20 cellular contexts compared by ENCODE assay signal in genomic region chr5:44900273-44900954, GRCh38.
DNase-seq lines count a peak whose midpoint lies in the region; ATAC-seq, FAIRE-seq and TF ChIP-seq lines count a peak whose summit lies in the region.
"Had no signal": no experiment of that assay in that cellular context is flagged by ENCODE, and none has a peak within 500 bp of the region (broad histone marks: within the 10 kb centered on the region; RNA-seq: fewer than 3 reads in every experiment).

No MANE protein-coding gene starts in this region.

- H3K36me3 ChIP-seq in SK-N-SH (replicated peaks in 1 of 2; ENCODE audit: control insufficient read depth in 1 of 2, insufficient read depth in 2 of 2, low read length in 1 of 2), result no peaks in the 10 kb centered on the region
- no peaks in the 10 kb centered on the region for H3K36me3 ChIP-seq in CD8-positive, alpha-beta memory T cell (ENCODE audit: insufficient read depth, low read length)
- H3K36me3 ChIP-seq: Peyer's patch had no signal

- H3K27me3 Mint-ChIP-seq in CD8-positive, alpha-beta memory T cell, result peaks cover 0 to 2% of the 10 kb centered on the region in 2 donors
- H3K27me3 Mint-ChIP-seq: B cell; CD4-positive, alpha-beta T cell had no signal

- no peaks in the 10 kb centered on the region for H3K9me2 ChIP-seq in SK-N-SH

- no peaks in the 10 kb centered on the region for H3K27me3 ChIP-seq in SK-N-SH (ENCODE audit: insufficient read depth)
- no peaks in the 10 kb centered on the region for H3K27me3 ChIP-seq in CD8-positive, alpha-beta memory T cell (ENCODE audit: insufficient read depth, low read length, poor library complexity, severe bottlenecking)
- H3K27me3 ChIP-seq: Peyer's patch had no signal

- no peaks in the 10 kb centered on the region for H3F3A ChIP-seq in SK-N-SH (replicated peaks; ENCODE audit: insufficient read depth)

- peaks cover 0 to 2% (median 0%) of the 10 kb centered on the region in 5 donors for H3K9me3 Mint-ChIP-seq in CD8-positive, alpha-beta memory T cell
- H3K9me3 Mint-ChIP-seq: CD4-positive, alpha-beta T cell had no signal

- TF ChIP-seq CTCF in SK-N-SH (IDR thresholded peaks at IDR 0.05), result no peak

- H3K27ac Mint-ChIP-seq in CD8-positive, alpha-beta memory T cell, result peak overlapping the region in 1 of 8 donors; percentile 32
- H3K27ac Mint-ChIP-seq: B cell; CD4-positive, alpha-beta T cell had no signal

- no peak for TF ChIP-seq EP300 in SK-N-SH (IDR thresholded peaks at IDR 0.05; ENCODE audit: borderline replicate concordance in 1 of 2, low read depth in 1 of 2, low read length in 1 of 2)

- no peaks in the 10 kb centered on the region for H4K20me1 ChIP-seq in SK-N-SH (ENCODE audit: insufficient read depth)

- H2AFZ ChIP-seq in SK-N-SH (ENCODE audit: low read depth), result no peak overlapping the region

- no peaks in the 10 kb centered on the region for H3K4me1 ChIP-seq in SK-N-SH (ENCODE audit: control insufficient read depth in 1 of 2, insufficient read depth in 2 of 2, low read depth in 1 of 2, low read length in 1 of 2)
- no peaks in the 10 kb centered on the region for H3K4me1 ChIP-seq in CD8-positive, alpha-beta memory T cell (ENCODE audit: insufficient read depth, low read length)
- H3K4me1 ChIP-seq: Peyer's patch had no signal

- ATAC-seq in GM18870 (IDR thresholded peaks at IDR 0.05; ENCODE audit: unreplicated experiment) (peak; percentile 49), GM21717 (IDR thresholded peaks at IDR 0.05; ENCODE audit: unreplicated experiment) (peak; percentile 61), HG02885 (IDR thresholded peaks at IDR 0.05; ENCODE audit: poor library complexity, unreplicated experiment) (peak; percentile 55)

- CTCF ChIA-PET in SK-N-SH (lab: Yijun Ruan, JAX), result interaction anchor here (2.0 kb wide), 1 partner anchor 11 kb away, joined by 4 read pairs; no protein-coding TSS in a partner anchor
- CTCF ChIA-PET in CD8-positive, alpha-beta memory T cell (lab: Charles Lee), result no interaction called here

- FAIRE-seq in G401.6 (lab: Jason Lieb, UNC), result peak; percentile 28

- no peak for DNase-seq in GM03348 (ENCODE audit: low spot score)
- DNase-seq in SK-N-SH, result no peak
- no peak for DNase-seq in HT-29 (ENCODE audit: low spot score)
- DNase-seq in CD8-positive, alpha-beta memory T cell, result no peak
- DNase-seq: Calu3; CD4-positive, alpha-beta T cell; DMS53; NCI-H1048; NCI-H146; NCI-H2081 treated with DMSO at 0.1 percent for 48 hours; NCI-H510A treated with DMSO at 0.1 percent for 48 hours; Peyer's patch; SHP77 treated with DMSO at 0.1 percent for 48 hours had no signal

- no peaks in the 10 kb centered on the region for H3K4me1 Mint-ChIP-seq in CD8-positive, alpha-beta memory T cell
- H3K4me1 Mint-ChIP-seq: B cell had no signal

- H3K27ac ChIP-seq in SK-N-SH (ENCODE audit: low read depth in 2 of 2, low read length in 1 of 2), result no peak overlapping the region
- H3K27ac ChIP-seq in CD8-positive, alpha-beta memory T cell (ENCODE audit: low read depth, low read length), result no peak overlapping the region
- H3K27ac ChIP-seq: 22Rv1, KMS-11, Peyer's patch had no signal

- no peaks in the 10 kb centered on the region for H3K9me3 ChIP-seq in SK-N-SH
- no peaks in the 10 kb centered on the region for H3K9me3 ChIP-seq in CD8-positive, alpha-beta memory T cell (ENCODE audit: low read length)
- H3K9me3 ChIP-seq: Peyer's patch had no signal

- no peak overlapping the region for H3K4me3 ChIP-seq in SK-N-SH (ENCODE audit: low read depth in 2 of 2, low read length in 1 of 2)
- no peak overlapping the region for H3K4me3 ChIP-seq in CD8-positive, alpha-beta memory T cell (ENCODE audit: low read length)
- H3K4me3 ChIP-seq: Peyer's patch had no signal

- POLR2A ChIA-PET in SK-N-SH (lab: Yijun Ruan, JAX), result no interaction called here
- POLR2A ChIA-PET in CD8-positive, alpha-beta memory T cell (lab: Charles Lee), result no interaction called here

- H3K9ac ChIP-seq in SK-N-SH, result no peak overlapping the region
- H3K9ac ChIP-seq: KMS-11 had no signal

- no peaks in the 10 kb centered on the region for H3K79me2 ChIP-seq in SK-N-SH (ENCODE audit: insufficient read depth)

- peaks cover 0 to 1% (median 0%) of the 10 kb centered on the region in 3 donors for H3K36me3 Mint-ChIP-seq in CD8-positive, alpha-beta memory T cell

- no peak overlapping the region for H3K4me3 Mint-ChIP-seq in CD8-positive, alpha-beta memory T cell
- H3K4me3 Mint-ChIP-seq: B cell; CD4-positive, alpha-beta T cell had no signal

- no peak for TF ChIP-seq RAD21 in SK-N-SH (IDR thresholded peaks at IDR 0.05; ENCODE audit: low read length)

- no peak overlapping the region for H3K4me2 ChIP-seq in SK-N-SH
- H3K4me2 ChIP-seq: KMS-11 had no signal

TF ChIP-seq in SK-N-SH, 30 proteins besides CTCF, POLR2A, EP300 and RAD21:
- TF ChIP-seq PBX3 (IDR thresholded peaks at IDR 0.05) (no peak), GABPA (IDR thresholded peaks at IDR 0.05; ENCODE audit: low read depth) (no peak), RXRA (IDR thresholded peaks at IDR 0.05; ENCODE audit: borderline replicate concordance, low read depth) (no peak), SIN3A (IDR thresholded peaks at IDR 0.05; ENCODE audit: borderline replicate concordance, low read depth, low read length) (no peak), SMC3 (IDR thresholded peaks at IDR 0.05; ENCODE audit: low read depth, low read length) (no peak), NRF1 (IDR thresholded peaks at IDR 0.05; ENCODE audit: low read depth, low read length) (no peak), TCF12 (IDR thresholded peaks at IDR 0.05) (no peak), FOXM1 (IDR thresholded peaks at IDR 0.05; ENCODE audit: low read depth) (no peak), USF2 (IDR thresholded peaks at IDR 0.05; ENCODE audit: borderline replicate concordance, low read depth, low read length) (no peak), ZBTB33 (IDR thresholded peaks at IDR 0.05; ENCODE audit: borderline replicate concordance, low read depth) (no peak), MAX (IDR thresholded peaks at IDR 0.05; ENCODE audit: low read depth) (no peak), RCOR1 (IDR thresholded peaks at IDR 0.05; ENCODE audit: low read length) (no peak), POLR2AphosphoS5 (IDR thresholded peaks at IDR 0.05; ENCODE audit: low read depth, low read length) (no peak), MXI1 (IDR thresholded peaks at IDR 0.05; ENCODE audit: low read depth, low read length) (no peak)
